ENCODE assay signal across 8 cellular contexts in genomic region chr11:92225206-92225562, GRCh38. TPM values are rescaled to one million over a fixed set of nuclear protein-coding genes. Genes with fewer than 3 reads are reported as not detected.
DNase-seq lines count a peak whose midpoint lies in the region; ATAC-seq and TF ChIP-seq lines count a peak whose summit lies in the region.

No MANE protein-coding gene starts in this region.

- H3K9me3 ChIP-seq in hepatocyte (ENCODE audit: low read depth): no peaks in the 10 kb centered on the region

- H3K27ac Mint-ChIP-seq in GM23338: peak overlapping the region; percentile 86
- no peak overlapping the region for H3K27ac Mint-ChIP-seq in activated CD8-positive, alpha-beta T cell treated with anti-CD3 and anti-CD28 coated beads, Interleukin-2, amount 10 ng/mL, durations not matched to agents 7 days and 5 days
- H3K27ac Mint-ChIP-seq in effector memory CD8-positive, alpha-beta T cell: no peak overlapping the region

- CTCF ChIA-PET in activated CD8-positive, alpha-beta T cell treated with anti-CD3 and anti-CD28 coated beads, Interleukin-2, amount 10 ng/mL, durations not matched to agents 7 days and 5 days (lab: Charles Lee): no interaction called here

- peak overlapping the region; percentile 98 for H3K4me2 ChIP-seq in GM23338
- H3K4me2 ChIP-seq in hepatocyte: peak overlapping the region; percentile 95

- H2AFZ ChIP-seq in GM23338 (peak overlapping the region; percentile 67; the same call in 1 of the 2 replicates), hepatocyte (peak overlapping the region; percentile 81)

- POLR2A ChIA-PET in activated CD8-positive, alpha-beta T cell treated with anti-CD3 and anti-CD28 coated beads, Interleukin-2, amount 10 ng/mL, durations not matched to agents 7 days and 5 days (lab: Charles Lee): no interaction called here

- H4K20me1 ChIP-seq in GM23338 (replicated peaks; ENCODE audit: insufficient read depth): no peaks in the 10 kb centered on the region
- H4K20me1 ChIP-seq in hepatocyte (ENCODE audit: insufficient read depth, poor library complexity, severe bottlenecking): no peaks in the 10 kb centered on the region

- H3K79me2 ChIP-seq in GM23338 (replicated peaks; ENCODE audit: insufficient read depth) (peaks cover 68% of the 10 kb centered on the region), hepatocyte (peaks cover 7% of the 10 kb centered on the region)

- peak; percentile 52 for DNase-seq in GM23338 (ENCODE audit: low spot score)
- DNase-seq in T1000 (lab: John Stamatoyannopoulos, UW): peak; percentile 3
- DNase-seq in hepatocyte (ENCODE audit: low spot score): peak; percentile 17
- no peak for DNase-seq in retinal pigment epithelial cell (ENCODE audit: low read depth)
- DNase-seq in activated CD8-positive, alpha-beta T cell treated with anti-CD3 and anti-CD28 coated beads, Interleukin-2, amount 10 ng/mL, durations not matched to agents 7 days and 5 days: no peak
- DNase-seq in effector memory CD8-positive, alpha-beta T cell: no peak
- DNase-seq in stimulated activated CD4-positive, alpha-beta T cell treated with anti-CD3 and anti-CD28 coated beads, Interleukin-15, amount 100 ng/mL, for 24 hours: no peak

- peak; percentile 5 for ATAC-seq in GM23338
- ATAC-seq in HG02840 (IDR thresholded peaks at IDR 0.05; ENCODE audit: low FRiP score, unreplicated experiment): no peak
- no peak for ATAC-seq in activated CD8-positive, alpha-beta T cell treated with anti-CD3 and anti-CD28 coated beads, Interleukin-2, amount 10 ng/mL, durations not matched to agents 7 days and 5 days
- no peak for ATAC-seq in effector memory CD8-positive, alpha-beta T cell (replicated peaks)

- peaks cover 26% of the 10 kb centered on the region for H3K36me3 Mint-ChIP-seq in GM23338 (ENCODE audit: low read depth)
- H3K36me3 Mint-ChIP-seq in activated CD8-positive, alpha-beta T cell treated with anti-CD3 and anti-CD28 coated beads, Interleukin-2, amount 10 ng/mL, durations not matched to agents 7 days and 5 days (ENCODE audit: low read depth): no peaks in the 10 kb centered on the region
- H3K36me3 Mint-ChIP-seq in effector memory CD8-positive, alpha-beta T cell (ENCODE audit: insufficient read depth): no peaks in the 10 kb centered on the region

- peak overlapping the region; percentile 93 for H3K4me3 Mint-ChIP-seq in GM23338
- no peak overlapping the region for H3K4me3 Mint-ChIP-seq in activated CD8-positive, alpha-beta T cell treated with anti-CD3 and anti-CD28 coated beads, Interleukin-2, amount 10 ng/mL, durations not matched to agents 7 days and 5 days
- H3K4me3 Mint-ChIP-seq in effector memory CD8-positive, alpha-beta T cell: no peak overlapping the region

- peaks cover 23% of the 10 kb centered on the region for H3K27me3 Mint-ChIP-seq in GM23338 (ENCODE audit: insufficient read depth, low read depth, poor library complexity)
- H3K27me3 Mint-ChIP-seq in activated CD8-positive, alpha-beta T cell treated with anti-CD3 and anti-CD28 coated beads, Interleukin-2, amount 10 ng/mL, durations not matched to agents 7 days and 5 days (ENCODE audit: low read depth): peaks cover 49% of the 10 kb centered on the region
- H3K27me3 Mint-ChIP-seq in effector memory CD8-positive, alpha-beta T cell: peaks cover 20 to 36% of the 10 kb centered on the region in 2 donors

- WGBS in hepatocyte (ENCODE audit: low lambda C conversion rate, missing lambda C conversion rate): 0% methylated on average over 16 of the region's 26 CpGs

- H3K9me2 ChIP-seq in GM23338 (ENCODE audit: insufficient read depth) (0 out of 2 replicates have a peak, but pooled peaks cover 3% of the 10 kb centered on the region), hepatocyte (replicated peaks; ENCODE audit: insufficient read depth) (no peaks in the 10 kb centered on the region)

- peaks cover 27% of the 10 kb centered on the region for H3K27me3 ChIP-seq in GM23338 (ENCODE audit: insufficient read depth)
- peaks cover 77% of the 10 kb centered on the region for H3K27me3 ChIP-seq in hepatocyte

- H3K4me1 ChIP-seq in GM23338 (ENCODE audit: insufficient read depth) (peaks cover 67% of the 10 kb centered on the region), hepatocyte (ENCODE audit: insufficient read depth) (peaks cover 8% of the 10 kb centered on the region)

- peaks cover 20% of the 10 kb centered on the region for H3K9me3 Mint-ChIP-seq in GM23338
- H3K9me3 Mint-ChIP-seq in activated CD8-positive, alpha-beta T cell treated with anti-CD3 and anti-CD28 coated beads, Interleukin-2, amount 10 ng/mL, durations not matched to agents 7 days and 5 days (ENCODE audit: insufficient read depth): no peaks in the 10 kb centered on the region
- peaks cover 6 to 11% of the 10 kb centered on the region in 2 donors for H3K9me3 Mint-ChIP-seq in effector memory CD8-positive, alpha-beta T cell

- H3K27ac ChIP-seq in GM23338 (ENCODE audit: low read depth) (no peak overlapping the region), hepatocyte (peak overlapping the region; percentile 61)

- H3K4me1 Mint-ChIP-seq in GM23338: peaks cover 63% of the 10 kb centered on the region
- H3K4me1 Mint-ChIP-seq in activated CD8-positive, alpha-beta T cell treated with anti-CD3 and anti-CD28 coated beads, Interleukin-2, amount 10 ng/mL, durations not matched to agents 7 days and 5 days (ENCODE audit: low read depth): no peaks in the 10 kb centered on the region
- H3K4me1 Mint-ChIP-seq in effector memory CD8-positive, alpha-beta T cell (ENCODE audit: low read depth in 2 of 2): no peaks in the 10 kb centered on the region

- H3K4me3 ChIP-seq in GM23338: peak overlapping the region; percentile 90
- peak overlapping the region; percentile 57 for H3K4me3 ChIP-seq in hepatocyte
- H3K4me3 ChIP-seq in retinal pigment epithelial cell (ENCODE audit: low read length): peak overlapping the region; percentile 68

- H3K36me3 ChIP-seq in GM23338 (ENCODE audit: insufficient read depth): peaks cover 7% of the 10 kb centered on the region; the same call in 1 of the 2 replicates
- no peaks in the 10 kb centered on the region for H3K36me3 ChIP-seq in hepatocyte (replicated peaks; ENCODE audit: insufficient read depth, low read depth)

- H3F3A ChIP-seq in GM23338 (replicated peaks; ENCODE audit: low read depth): peaks cover 16% of the 10 kb centered on the region; the same call in 1 of the 2 replicates

- TF ChIP-seq CTCF in GM23338 (conservative IDR thresholded peaks at IDR 0.05; ENCODE audit: low read depth in 2 of 2): no peak
- TF ChIP-seq CTCF in hepatocyte (IDR thresholded peaks at IDR 0.05; ENCODE audit: poor library complexity): no peak
- TF ChIP-seq CTCF in retinal pigment epithelial cell (conservative IDR thresholded peaks at IDR 0.05; ENCODE audit: low read depth, low read length): no peak

TF ChIP-seq in GM23338, 12 proteins besides CTCF, POLR2A, EP300 and RAD21:
- TF ChIP-seq EZH2 (IDR thresholded peaks at IDR 0.05; ENCODE audit: low read depth, unreplicated experiment) (peak; percentile 29), REST (IDR thresholded peaks at IDR 0.05; ENCODE audit: unreplicated experiment) (no peak)

RNA-seq across cellular contexts. Expression of gene FAT3, which starts 0.6 kb away (rescaled TPM):
- 64.2 and 78.0 TPM in 2 replicates for total RNA-seq in GM23338 (2014; rRNA removed; shearing (Covaris generic))
- polyA plus RNA-seq in GM23338 (2016; fragmentation: Nextera tagmentation; extraction: Ambion mirVana) (7.2 and 9.0 TPM in 2 replicates), hepatocyte (1.8 and 2.9 TPM in 2 replicates)
- total RNA-seq in hepatocyte: 15.9 and 17.4 TPM in 2 replicates
- total RNA-seq in activated CD8-positive, alpha-beta T cell treated with anti-CD3 and anti-CD28 coated beads, Interleukin-2, amount 10 ng/mL, durations not matched to agents 7 days and 5 days: not detected

Comparison
In these comparisons a context has a peak if more than half of its experiments do, and no peak if none do; other contexts are left out.
1. DNase-seq: peak in GM23338 (single experiment), T1000 (single experiment) and hepatocyte (single experiment); none in retinal pigment epithelial cell (single experiment), activated CD8-positive, alpha-beta T cell treated with anti-CD3 and anti-CD28 coated beads, Interleukin-2, amount 10 ng/mL, durations not matched to agents 7 days and 5 days (single experiment), effector memory CD8-positive, alpha-beta T cell (0 of 3) and stimulated activated CD4-positive, alpha-beta T cell treated with anti-CD3 and anti-CD28 coated beads, Interleukin-15, amount 100 ng/mL, for 24 hours (single experiment).
2. RNA of gene FAT3, which starts 0.6 kb away (total RNA-seq): 64.2 to 78.0 TPM in GM23338 and 15.9 to 17.4 TPM in hepatocyte; not detected in activated CD8-positive, alpha-beta T cell treated with anti-CD3 and anti-CD28 coated beads, Interleukin-2, amount 10 ng/mL, durations not matched to agents 7 days and 5 days; every median in the first group is over 10 times any median in the second.
3. Peak in every context shown above with its lines, with median percentiles within 50 percentile points of each other: H3K4me3 ChIP-seq.